9 cellular contexts compared by ENCODE assay signal in genomic region chr1:27435566-27436203, GRCh38. TPM values are rescaled to one million over a fixed set of nuclear protein-coding genes. Genes with fewer than 3 reads are reported as not detected.
A peak's percentile ranks its signal among the peaks of the same experiment; 100 is the strongest.
DNase-seq lines count a peak whose midpoint lies in the region; ATAC-seq and TF ChIP-seq lines count a peak whose summit lies in the region.
"Had no signal": no experiment of that assay in that cellular context is flagged by ENCODE, and none has a peak within 500 bp of the region (broad histone marks: within the 10 kb centered on the region; RNA-seq: fewer than 3 reads in every experiment).

No MANE protein-coding gene starts in this region.

- H3K27ac Mint-ChIP-seq in activated CD4-positive, alpha-beta memory T cell treated with anti-CD3 and anti-CD28 coated beads for 36 hours: peak overlapping the region; percentile 73

- CTCF ChIA-PET in activated CD4-positive, alpha-beta memory T cell treated with anti-CD3 and anti-CD28 coated beads for 36 hours (lab: Charles Lee): interaction anchor here (1.3 to 2.2 kb wide), 5 partner anchors 12 to 133 kb away, joined by 3 to 9 read pairs (median 3); partner anchors contain the start of gene WASF2

- H3K27ac ChIP-seq in left lung (peak overlapping the region; percentile 52 to 89), thyroid gland (peak overlapping the region in 2 of 3 donors; percentile 70 to 75)

- peaks cover 10% of the 10 kb centered on the region for H3K36me3 Mint-ChIP-seq in activated CD4-positive, alpha-beta memory T cell treated with anti-CD3 and anti-CD28 coated beads for 36 hours

- TF ChIP-seq POLR2A in thyroid gland (IDR thresholded peaks at IDR 0.05): no peak

- POLR2A ChIA-PET in activated CD4-positive, alpha-beta memory T cell treated with anti-CD3 and anti-CD28 coated beads for 36 hours (lab: Charles Lee): interaction anchor here (1.6 kb wide), 1 partner anchor 10 kb away, joined by 4 read pairs; no protein-coding TSS in a partner anchor

- no peak overlapping the region for H3K4me3 ChIP-seq in left lung
- H3K4me3 ChIP-seq in thyroid gland (replicated peaks in 1 of 3): no peak overlapping the region

- H3K4me3 Mint-ChIP-seq in activated CD4-positive, alpha-beta memory T cell treated with anti-CD3 and anti-CD28 coated beads for 36 hours: no peak overlapping the region

- H3K9me3 Mint-ChIP-seq in activated CD4-positive, alpha-beta memory T cell treated with anti-CD3 and anti-CD28 coated beads for 36 hours: no peaks in the 10 kb centered on the region

- DNase-seq in activated CD4-positive, CD25-positive, alpha-beta regulatory T cell treated with anti-CD3 and anti-CD28 coated beads, Interleukin-2, amount 50 U/mL, for 72 hours: no peak
- DNase-seq in activated CD4-positive, alpha-beta memory T cell treated with anti-CD3 and anti-CD28 coated beads for 36 hours: no peak
- DNase-seq in left lung: no peak
- DNase-seq in thyroid gland: no peak
- no peak for DNase-seq in NCI-H748 treated with DMSO at 0.1 percent for 48 hours (lab: John Stamatoyannopoulos, UW)
- DNase-seq in dedifferentiated amniotic fluid mesenchymal stem cell (ENCODE audit: extremely low spot score): no peak
- DNase-seq in stimulated activated CD4-positive, alpha-beta T cell treated with anti-CD3 and anti-CD28 coated beads, Interleukin-4, amount 100 ng/mL, for 1 hour: no peak

- H3K27me3 Mint-ChIP-seq in activated CD4-positive, alpha-beta memory T cell treated with anti-CD3 and anti-CD28 coated beads for 36 hours: no peaks in the 10 kb centered on the region

- H3K4me1 ChIP-seq in left lung (peaks cover 54 to 90% of the 10 kb centered on the region in 2 donors), thyroid gland (peaks cover 77 to 80% of the 10 kb centered on the region in 2 donors)

- H3K9me3 ChIP-seq in left lung: no peaks in the 10 kb centered on the region
- H3K9me3 ChIP-seq in thyroid gland: no peaks in the 10 kb centered on the region

- 67 to 73% methylated on average over 2 of the region's 2 CpGs for WGBS in thyroid gland, 2 donors

- H3K36me3 ChIP-seq in left lung (peaks cover 0 to 2% of the 10 kb centered on the region in 2 donors), thyroid gland (no peaks in the 10 kb centered on the region)

- H3K4me1 Mint-ChIP-seq in activated CD4-positive, alpha-beta memory T cell treated with anti-CD3 and anti-CD28 coated beads for 36 hours (ENCODE audit: low read depth): peaks cover 81% of the 10 kb centered on the region

- peak; percentile 38 to 41 for ATAC-seq in activated CD4-positive, CD25-positive, alpha-beta regulatory T cell treated with anti-CD3 and anti-CD28 coated beads, Interleukin-2, amount 50 U/mL, for 24 hours
- ATAC-seq in left lung: peak; percentile 66

- TF ChIP-seq CTCF in left lung (IDR thresholded peaks at IDR 0.05) (no peak), thyroid gland (IDR thresholded peaks at IDR 0.05) (no peak)

- intact Hi-C loops in activated CD4-positive, alpha-beta memory T cell treated with anti-CD3 and anti-CD28 coated beads for 36 hours (cut with micrococcal nuclease): loop anchor here (1.0 kb wide), 1 partner anchor 10 kb away; no protein-coding TSS in a partner anchor
- intact Hi-C loops in left lung (cut with DNase I) (no loop called here), thyroid gland (cut with DNase I) (no loop called here)

- H3K27me3 ChIP-seq in left lung: no peaks in the 10 kb centered on the region
- H3K27me3 ChIP-seq in thyroid gland: no peaks in the 10 kb centered on the region

RNA-seq across cellular contexts. Expression of gene GPR3, which starts 43.3 kb away (rescaled TPM):
- 1 to 10 TPM; 1.3 to 1.5 TPM for total RNA-seq in activated CD4-positive, alpha-beta memory T cell treated with anti-CD3 and anti-CD28 coated beads for 36 hours
- total RNA-seq in left lung (under 1 TPM; 0.16 to 0.29 TPM), thyroid gland (1 to 10 TPM in 1 of 4 donors, under 1 TPM in 3; 0.11 to 2.1 (median 0.60) TPM)

RNA-seq across cellular contexts. Expression of gene CD164L2, which starts 52.6 kb away (rescaled TPM):
- not detected for total RNA-seq in activated CD4-positive, alpha-beta memory T cell treated with anti-CD3 and anti-CD28 coated beads for 36 hours
- total RNA-seq in left lung (1 to 10 TPM; 4.0 to 5.9 TPM), thyroid gland (under 1 TPM in 3 of 4 donors, not detected in 1; 0.50 to 0.63 (median 0.54) TPM)
- total RNA-seq: myocyte had no signal

RNA-seq across cellular contexts. Expression of gene WASF2, which starts 54.3 kb away (rescaled TPM):
- total RNA-seq in activated CD4-positive, alpha-beta memory T cell treated with anti-CD3 and anti-CD28 coated beads for 36 hours: 100 to 1,000 TPM; 109 to 110 TPM
- total RNA-seq in left lung (100 to 1,000 TPM; 108 to 138 TPM), thyroid gland (10 to 100 TPM; 38.3 to 47.7 (median 46.7) TPM)
